In genomic region chrX:103687073-103687695, GRCh38 we compare ENCODE assay signal across 1 cellular context.
TF ChIP-seq lines count a peak whose summit lies in the region.

No MANE protein-coding gene starts in this region.

TF ChIP-seq in GM12878, 131 proteins besides CTCF, POLR2A, EP300 and RAD21 (continues in another document):
- TF ChIP-seq CEBPB (IDR thresholded peaks at IDR 0.05; ENCODE audit: borderline replicate concordance in 1 of 2, low read depth in 2 of 2, low read length in 2 of 2), result peak in 1 of 2 experiments; percentile 56; a peak in 1 of 4 replicates
- peak; percentile 63; the same call in 1 of the 2 replicates for TF ChIP-seq SIN3A (IDR thresholded peaks at IDR 0.05; ENCODE audit: low read depth, low read length)
- TF ChIP-seq YBX1 (IDR thresholded peaks at IDR 0.05), result no peak
- TF ChIP-seq, protein P1, sequence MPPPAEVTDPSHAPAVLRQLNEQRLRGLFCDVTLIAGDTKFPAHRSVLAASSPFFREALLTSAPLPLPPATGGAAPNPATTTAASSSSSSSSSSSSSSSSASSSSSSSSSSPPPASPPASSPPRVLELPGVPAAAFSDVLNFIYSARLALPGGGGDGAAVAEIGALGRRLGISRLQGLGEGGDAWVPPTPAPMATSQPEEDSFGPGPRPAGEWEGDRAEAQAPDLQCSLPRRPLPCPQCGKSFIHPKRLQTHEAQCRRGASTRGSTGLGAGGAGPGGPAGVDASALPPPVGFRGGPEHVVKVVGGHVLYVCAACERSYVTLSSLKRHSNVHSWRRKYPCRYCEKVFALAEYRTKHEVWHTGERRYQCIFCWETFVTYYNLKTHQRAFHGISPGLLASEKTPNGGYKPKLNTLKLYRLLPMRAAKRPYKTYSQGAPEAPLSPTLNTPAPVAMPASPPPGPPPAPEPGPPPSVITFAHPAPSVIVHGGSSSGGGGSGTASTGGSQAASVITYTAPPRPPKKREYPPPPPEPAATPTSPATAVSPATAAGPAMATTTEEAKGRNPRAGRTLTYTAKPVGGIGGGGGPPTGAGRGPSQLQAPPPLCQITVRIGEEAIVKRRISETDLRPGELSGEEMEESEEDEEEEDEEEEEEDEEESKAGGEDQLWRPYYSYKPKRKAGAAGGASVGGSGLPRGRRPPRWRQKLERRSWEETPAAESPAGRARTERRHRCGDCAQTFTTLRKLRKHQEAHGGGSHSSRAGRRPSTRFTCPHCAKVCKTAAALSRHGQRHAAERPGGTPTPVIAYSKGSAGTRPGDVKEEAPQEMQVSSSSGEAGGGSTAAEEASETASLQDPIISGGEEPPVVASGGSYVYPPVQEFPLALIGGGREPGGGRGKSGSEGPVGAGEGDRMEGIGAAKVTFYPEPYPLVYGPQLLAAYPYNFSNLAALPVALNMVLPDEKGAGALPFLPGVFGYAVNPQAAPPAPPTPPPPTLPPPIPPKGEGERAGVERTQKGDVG (CRISPR knock-in tag; IDR thresholded peaks at IDR 0.05), result no peak
- TF ChIP-seq ZBTB33 (IDR thresholded peaks at IDR 0.05), result no peak
- no peak for TF ChIP-seq SUZ12 (IDR thresholded peaks at IDR 0.05; ENCODE audit: unreplicated experiment)
- peak; percentile 32; the same call in 1 of the 2 replicates for TF ChIP-seq HCFC1 (IDR thresholded peaks at IDR 0.05; ENCODE audit: low read length)
- peak; percentile 70; the same call in 1 of the 2 replicates for TF ChIP-seq SMARCA5 (IDR thresholded peaks at IDR 0.05)
- TF ChIP-seq SREBF2 (IDR thresholded peaks at IDR 0.05; ENCODE audit: low read length), result no peak
- no peak for TF ChIP-seq SIX5 (IDR thresholded peaks at IDR 0.05; ENCODE audit: low read depth, low read length, severe bottlenecking)
- TF ChIP-seq USF2 (IDR thresholded peaks at IDR 0.05; ENCODE audit: borderline replicate concordance, low read depth, low read length), result no peak
- no peak for TF ChIP-seq ESRRA (IDR thresholded peaks at IDR 0.05; ENCODE audit: low read length)
- no peak for TF ChIP-seq BCL11A (IDR thresholded peaks at IDR 0.05; ENCODE audit: low read depth, low read length)
- no peak for TF ChIP-seq IRF3 (IDR thresholded peaks at IDR 0.05)
- no peak for TF ChIP-seq EZH2 (IDR thresholded peaks at IDR 0.05; ENCODE audit: borderline replicate concordance, control insufficient read depth, low read depth, low read length)
- TF ChIP-seq MYC (IDR thresholded peaks at IDR 0.05; ENCODE audit: insufficient read depth, insufficient read length, insufficient replicate concordance, low read length, severe bottlenecking), result no peak
- no peak for TF ChIP-seq E2F4 (IDR thresholded peaks at IDR 0.05; ENCODE audit: low read depth, low read length)
- no peak for TF ChIP-seq HDGF (IDR thresholded peaks at IDR 0.05)
- peak in 1 of 2 experiments; percentile 50; a peak in 1 of 3 replicates for TF ChIP-seq EGR1 (IDR thresholded peaks at IDR 0.05; ENCODE audit: borderline replicate concordance in 1 of 2, low read depth in 2 of 2, low read length in 2 of 2)
- TF ChIP-seq CREM (IDR thresholded peaks at IDR 0.05; ENCODE audit: low read depth), result no peak
- no peak for TF ChIP-seq FOXK2 (IDR thresholded peaks at IDR 0.05)
- no peak for TF ChIP-seq ATF3 (IDR thresholded peaks at IDR 0.05; ENCODE audit: borderline replicate concordance, extremely low read depth, low read depth, low read length)
- TF ChIP-seq HDAC2 (IDR thresholded peaks at IDR 0.05), result no peak
- TF ChIP-seq ZBED1 (IDR thresholded peaks at IDR 0.05; ENCODE audit: borderline replicate concordance), result no peak
- TF ChIP-seq SRF (IDR thresholded peaks at IDR 0.05; ENCODE audit: low read depth in 2 of 2, low read length in 2 of 2), result no peak
- TF ChIP-seq NBN (IDR thresholded peaks at IDR 0.05), result no peak; the same call in 1 of the 2 replicates
- TF ChIP-seq ZNF274 (IDR thresholded peaks at IDR 0.05; ENCODE audit: insufficient read depth, insufficient read length), result no peak
- TF ChIP-seq BMI1 (IDR thresholded peaks at IDR 0.05; ENCODE audit: borderline replicate concordance), result no peak
- TF ChIP-seq TCF3 (IDR thresholded peaks at IDR 0.05; ENCODE audit: borderline replicate concordance, insufficient read depth, low read depth, low read length), result no peak
- no peak for TF ChIP-seq MYB (IDR thresholded peaks at IDR 0.05; ENCODE audit: borderline replicate concordance, low read depth, low read length)
- 0 out of 2 replicates have a peak, but pooled peaks have one; percentile 18 for TF ChIP-seq TAF1 (IDR thresholded peaks at IDR 0.05; ENCODE audit: borderline replicate concordance, low read depth, low read length)
- no peak; the same call in 1 of the 2 replicates for TF ChIP-seq PAX5 (IDR thresholded peaks at IDR 0.05; ENCODE audit: borderline replicate concordance, low read depth, low read length)
- no peak for TF ChIP-seq MTA3 (IDR thresholded peaks at IDR 0.05; ENCODE audit: borderline replicate concordance, low read length)
- no peak for TF ChIP-seq FOS (IDR thresholded peaks at IDR 0.05; ENCODE audit: borderline replicate concordance, extremely low read depth, insufficient read length)
- no peak for TF ChIP-seq ZSCAN29 (IDR thresholded peaks at IDR 0.05)
- TF ChIP-seq, protein P2, sequence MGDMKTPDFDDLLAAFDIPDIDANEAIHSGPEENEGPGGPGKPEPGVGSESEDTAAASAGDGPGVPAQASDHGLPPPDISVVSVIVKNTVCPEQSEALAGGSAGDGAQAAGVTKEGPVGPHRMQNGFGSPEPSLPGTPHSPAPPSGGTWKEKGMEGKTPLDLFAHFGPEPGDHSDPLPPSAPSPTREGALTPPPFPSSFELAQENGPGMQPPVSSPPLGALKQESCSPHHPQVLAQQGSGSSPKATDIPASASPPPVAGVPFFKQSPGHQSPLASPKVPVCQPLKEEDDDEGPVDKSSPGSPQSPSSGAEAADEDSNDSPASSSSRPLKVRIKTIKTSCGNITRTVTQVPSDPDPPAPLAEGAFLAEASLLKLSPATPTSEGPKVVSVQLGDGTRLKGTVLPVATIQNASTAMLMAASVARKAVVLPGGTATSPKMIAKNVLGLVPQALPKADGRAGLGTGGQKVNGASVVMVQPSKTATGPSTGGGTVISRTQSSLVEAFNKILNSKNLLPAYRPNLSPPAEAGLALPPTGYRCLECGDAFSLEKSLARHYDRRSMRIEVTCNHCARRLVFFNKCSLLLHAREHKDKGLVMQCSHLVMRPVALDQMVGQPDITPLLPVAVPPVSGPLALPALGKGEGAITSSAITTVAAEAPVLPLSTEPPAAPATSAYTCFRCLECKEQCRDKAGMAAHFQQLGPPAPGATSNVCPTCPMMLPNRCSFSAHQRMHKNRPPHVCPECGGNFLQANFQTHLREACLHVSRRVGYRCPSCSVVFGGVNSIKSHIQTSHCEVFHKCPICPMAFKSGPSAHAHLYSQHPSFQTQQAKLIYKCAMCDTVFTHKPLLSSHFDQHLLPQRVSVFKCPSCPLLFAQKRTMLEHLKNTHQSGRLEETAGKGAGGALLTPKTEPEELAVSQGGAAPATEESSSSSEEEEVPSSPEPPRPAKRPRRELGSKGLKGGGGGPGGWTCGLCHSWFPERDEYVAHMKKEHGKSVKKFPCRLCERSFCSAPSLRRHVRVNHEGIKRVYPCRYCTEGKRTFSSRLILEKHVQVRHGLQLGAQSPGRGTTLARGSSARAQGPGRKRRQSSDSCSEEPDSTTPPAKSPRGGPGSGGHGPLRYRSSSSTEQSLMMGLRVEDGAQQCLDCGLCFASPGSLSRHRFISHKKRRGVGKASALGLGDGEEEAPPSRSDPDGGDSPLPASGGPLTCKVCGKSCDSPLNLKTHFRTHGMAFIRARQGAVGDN (IDR thresholded peaks at IDR 0.05), result peak; percentile 68
- TF ChIP-seq, protein P3, sequence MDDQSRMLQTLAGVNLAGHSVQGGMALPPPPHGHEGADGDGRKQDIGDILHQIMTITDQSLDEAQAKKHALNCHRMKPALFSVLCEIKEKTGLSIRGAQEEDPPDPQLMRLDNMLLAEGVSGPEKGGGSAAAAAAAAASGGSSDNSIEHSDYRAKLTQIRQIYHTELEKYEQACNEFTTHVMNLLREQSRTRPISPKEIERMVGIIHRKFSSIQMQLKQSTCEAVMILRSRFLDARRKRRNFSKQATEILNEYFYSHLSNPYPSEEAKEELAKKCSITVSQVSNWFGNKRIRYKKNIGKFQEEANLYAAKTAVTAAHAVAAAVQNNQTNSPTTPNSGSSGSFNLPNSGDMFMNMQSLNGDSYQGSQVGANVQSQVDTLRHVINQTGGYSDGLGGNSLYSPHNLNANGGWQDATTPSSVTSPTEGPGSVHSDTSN (IDR thresholded peaks at IDR 0.05; ENCODE audit: insufficient replicate concordance, low read depth, low read length), result no peak
- TF ChIP-seq SMAD5 (IDR thresholded peaks at IDR 0.05; ENCODE audit: low read depth), result no peak
- no peak; the same call in 1 of the 2 replicates for TF ChIP-seq PML (IDR thresholded peaks at IDR 0.05; ENCODE audit: low read length)
- TF ChIP-seq ZZZ3 (IDR thresholded peaks at IDR 0.05; ENCODE audit: control insufficient read depth, insufficient read length, low read depth), result no peak
- peak; percentile 84 for TF ChIP-seq MXI1 (IDR thresholded peaks at IDR 0.05; ENCODE audit: low read depth, low read length)
- TF ChIP-seq, protein P4, sequence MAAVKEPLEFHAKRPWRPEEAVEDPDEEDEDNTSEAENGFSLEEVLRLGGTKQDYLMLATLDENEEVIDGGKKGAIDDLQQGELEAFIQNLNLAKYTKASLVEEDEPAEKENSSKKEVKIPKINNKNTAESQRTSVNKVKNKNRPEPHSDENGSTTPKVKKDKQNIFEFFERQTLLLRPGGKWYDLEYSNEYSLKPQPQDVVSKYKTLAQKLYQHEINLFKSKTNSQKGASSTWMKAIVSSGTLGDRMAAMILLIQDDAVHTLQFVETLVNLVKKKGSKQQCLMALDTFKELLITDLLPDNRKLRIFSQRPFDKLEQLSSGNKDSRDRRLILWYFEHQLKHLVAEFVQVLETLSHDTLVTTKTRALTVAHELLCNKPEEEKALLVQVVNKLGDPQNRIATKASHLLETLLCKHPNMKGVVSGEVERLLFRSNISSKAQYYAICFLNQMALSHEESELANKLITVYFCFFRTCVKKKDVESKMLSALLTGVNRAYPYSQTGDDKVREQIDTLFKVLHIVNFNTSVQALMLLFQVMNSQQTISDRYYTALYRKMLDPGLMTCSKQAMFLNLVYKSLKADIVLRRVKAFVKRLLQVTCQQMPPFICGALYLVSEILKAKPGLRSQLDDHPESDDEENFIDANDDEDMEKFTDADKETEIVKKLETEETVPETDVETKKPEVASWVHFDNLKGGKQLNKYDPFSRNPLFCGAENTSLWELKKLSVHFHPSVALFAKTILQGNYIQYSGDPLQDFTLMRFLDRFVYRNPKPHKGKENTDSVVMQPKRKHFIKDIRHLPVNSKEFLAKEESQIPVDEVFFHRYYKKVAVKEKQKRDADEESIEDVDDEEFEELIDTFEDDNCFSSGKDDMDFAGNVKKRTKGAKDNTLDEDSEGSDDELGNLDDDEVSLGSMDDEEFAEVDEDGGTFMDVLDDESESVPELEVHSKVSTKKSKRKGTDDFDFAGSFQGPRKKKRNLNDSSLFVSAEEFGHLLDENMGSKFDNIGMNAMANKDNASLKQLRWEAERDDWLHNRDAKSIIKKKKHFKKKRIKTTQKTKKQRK (IDR thresholded peaks at IDR 0.05; ENCODE audit: low read depth, low read length), result no peak
- TF ChIP-seq RELB (IDR thresholded peaks at IDR 0.05; ENCODE audit: low read depth), result no peak
